Comparison of ENCODE assay signal across 9 cellular contexts in the genomic region with DNA sequence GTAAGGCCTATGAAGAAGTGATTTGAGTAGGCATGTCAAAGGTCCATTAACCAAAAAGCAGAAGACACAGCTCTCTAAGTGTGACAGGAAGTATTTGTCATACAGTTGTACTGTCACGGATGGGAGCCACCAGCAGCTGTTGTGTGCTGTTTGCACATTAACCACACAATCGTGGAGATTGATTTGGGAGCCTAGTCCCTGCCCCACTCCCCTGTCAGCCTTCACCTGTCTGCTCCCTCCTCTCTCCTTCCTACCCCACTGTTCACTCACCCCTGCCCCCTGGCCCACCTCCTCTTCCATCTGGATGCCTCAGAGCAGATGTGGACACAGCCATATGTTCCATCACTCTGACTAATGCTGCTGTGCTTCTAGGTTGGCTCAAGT.
DNase-seq lines count a peak whose midpoint lies in the region; ATAC-seq and FAIRE-seq lines count a peak whose summit lies in the region.
"Had no signal": no experiment of that assay in that cellular context is flagged by ENCODE, and none has a peak within 500 bp of the region (broad histone marks: within the 10 kb centered on the region; RNA-seq: fewer than 3 reads in every experiment).

No MANE protein-coding gene starts in this region.

- peaks cover 9% of the 10 kb centered on the region for H3K27me3 Mint-ChIP-seq in activated naive CD8-positive, alpha-beta T cell treated with anti-CD3 and anti-CD28 coated beads, Interleukin-2, amount 50 U/mL, for 24 hours

- H3K4me3 Mint-ChIP-seq in activated naive CD8-positive, alpha-beta T cell treated with anti-CD3 and anti-CD28 coated beads, Interleukin-2, amount 50 U/mL, for 24 hours, result no peak overlapping the region

- no peaks in the 10 kb centered on the region for H3K36me3 Mint-ChIP-seq in activated naive CD8-positive, alpha-beta T cell treated with anti-CD3 and anti-CD28 coated beads, Interleukin-2, amount 50 U/mL, for 24 hours (ENCODE audit: low read depth)

- H3K4me1 Mint-ChIP-seq in activated naive CD8-positive, alpha-beta T cell treated with anti-CD3 and anti-CD28 coated beads, Interleukin-2, amount 50 U/mL, for 24 hours, result peaks cover 36% of the 10 kb centered on the region

- peak; percentile 99 for FAIRE-seq in GM18507 (lab: Jason Lieb, UNC)
- FAIRE-seq: keratinocyte had no signal

- no peaks in the 10 kb centered on the region for H3K9me3 Mint-ChIP-seq in activated naive CD8-positive, alpha-beta T cell treated with anti-CD3 and anti-CD28 coated beads, Interleukin-2, amount 50 U/mL, for 24 hours

- H3K27ac Mint-ChIP-seq in activated naive CD8-positive, alpha-beta T cell treated with anti-CD3 and anti-CD28 coated beads, Interleukin-2, amount 50 U/mL, for 24 hours, result peak overlapping the region; percentile 63

- ATAC-seq in GM21447 (IDR thresholded peaks at IDR 0.05; ENCODE audit: unreplicated experiment), result peak; percentile 74
- ATAC-seq in HG03565 (IDR thresholded peaks at IDR 0.05; ENCODE audit: unreplicated experiment), result peak; percentile 78
- peak; percentile 59 for ATAC-seq in activated naive CD8-positive, alpha-beta T cell treated with anti-CD3 and anti-CD28 coated beads, Interleukin-2, amount 50 U/mL, for 24 hours

- DNase-seq in GM18507 (ENCODE audit: extremely low spot score, insufficient read length, low read depth) (no peak), cerebellar cortex (ENCODE audit: low spot score) (no peak), cortex of kidney (lab: John Stamatoyannopoulos, UW) (no peak), DMS79 treated with DMSO at 0.1 percent for 48 hours (lab: John Stamatoyannopoulos, UW) (no peak), nucleus accumbens (lab: John Stamatoyannopoulos, UW) (no peak)
- DNase-seq in activated naive CD8-positive, alpha-beta T cell treated with anti-CD3 and anti-CD28 coated beads, Interleukin-2, amount 50 U/mL, for 24 hours, result peak; percentile 8
